ENCODE assay signal across 7 cellular contexts in genomic region chr12:14215949-14216348, GRCh38.
A peak's percentile ranks its signal among the peaks of the same experiment; 100 is the strongest.
DNase-seq lines count a peak whose midpoint lies in the region; ATAC-seq, FAIRE-seq and TF ChIP-seq lines count a peak whose summit lies in the region.
"Not testable (repeated sequence)": the region's sequence is repeated elsewhere in the genome, so short reads cannot be mapped to it uniquely, and the experiment has no call there.

No MANE protein-coding gene starts in this region.

- H3K9me3 ChIP-seq in OCI-LY1 (ENCODE audit: low read length); K562 (replicated peaks; ENCODE audit: control insufficient read depth, insufficient read depth, low read depth, low read length); naive thymus-derived CD4-positive, alpha-beta T cell (ENCODE audit: control insufficient read depth in 2 of 3, low read length in 3 of 3); skeletal muscle tissue (ENCODE audit: control insufficient read depth in 3 of 3, low read length in 3 of 3): not testable (repeated sequence)

- not testable (repeated sequence) for H3K9me3 Mint-ChIP-seq in activated B cell treated with CpG ODN at 0.5 μM for 24 hours
- H3K9me3 Mint-ChIP-seq in naive thymus-derived CD4-positive, alpha-beta T cell = peaks cover 0 to 12% (median under 1%) of the 10 kb centered on the region in 11 donors

- H3K4me1 ChIP-seq in OCI-LY1 (ENCODE audit: insufficient read depth, low read length, severe bottlenecking) = peaks cover 16% of the 10 kb centered on the region
- H3K4me1 ChIP-seq in K562 (replicated peaks in 1 of 2; ENCODE audit: control insufficient read depth in 2 of 2, insufficient read depth in 2 of 2, low read length in 2 of 2); skeletal muscle tissue (ENCODE audit: control insufficient read depth in 3 of 3, insufficient read depth in 3 of 3, low read length in 3 of 3): not testable (repeated sequence)
- H3K4me1 ChIP-seq in foreskin keratinocyte = peaks cover 13% of the 10 kb centered on the region
- peaks cover 8 to 12% of the 10 kb centered on the region in 2 donors for H3K4me1 ChIP-seq in naive thymus-derived CD4-positive, alpha-beta T cell (ENCODE audit: control insufficient read depth in 2 of 2, insufficient read depth in 2 of 2, low read length in 2 of 2)

- peak; percentile 22 for ATAC-seq in activated B cell treated with CpG ODN at 0.5 μM for 24 hours (ENCODE audit: low read depth)
- ATAC-seq in K562; foreskin keratinocyte; naive thymus-derived CD4-positive, alpha-beta T cell: not testable (repeated sequence)

- POLR2A ChIA-PET in activated B cell treated with CpG ODN at 0.5 μM for 24 hours (lab: Charles Lee) = interaction anchor here (0.6 to 1.2 kb wide), 3 partner anchors 24 to 45 kb away, joined by 3 to 5 read pairs (median 4); no protein-coding TSS in a partner anchor
- POLR2A ChIA-PET in K562 (lab: Yijun Ruan, JAX); naive thymus-derived CD4-positive, alpha-beta T cell (lab: Charles Lee): not testable (repeated sequence)

- not testable (repeated sequence) for H4K20me1 ChIP-seq in OCI-LY1 (ENCODE audit: insufficient read depth, low read length); K562 (replicated peaks; ENCODE audit: control insufficient read depth, insufficient read depth, low read length)

- in situ Hi-C loops in K562 (cut with MboI) = loop anchor here (25.0 kb wide), 1 partner anchor 746 kb away; the partner anchor contains the start of genes ARHGDIB and PDE6H

- CTCF ChIA-PET in activated B cell treated with CpG ODN at 0.5 μM for 24 hours (lab: Charles Lee) = interaction anchor here (1.1 kb wide), 1 partner anchor 30 kb away, joined by 6 read pairs; no protein-coding TSS in a partner anchor
- CTCF ChIA-PET in K562 (lab: Yijun Ruan, JAX; ENCODE audit: low intra/inter-chr PET ratio); naive thymus-derived CD4-positive, alpha-beta T cell (lab: Charles Lee): not testable (repeated sequence)

- not testable (repeated sequence) for H3K4me3 Mint-ChIP-seq in activated B cell treated with CpG ODN at 0.5 μM for 24 hours
- H3K4me3 Mint-ChIP-seq in naive thymus-derived CD4-positive, alpha-beta T cell = peak overlapping the region in 3 of 10 donors; percentile 51 to 73 (median 63)

- FAIRE-seq in K562 (lab: Jason Lieb, UNC) = not testable (repeated sequence)

- not testable (repeated sequence) for TF ChIP-seq RAD21 in K562 (CRISPR knock-in tag; conservative IDR thresholded peaks at IDR 0.05 in 1 of 2, IDR thresholded peaks at IDR 0.05 in 1 of 2)

- intact Hi-C loops in activated B cell treated with CpG ODN at 0.5 μM for 24 hours (cut with micrococcal nuclease) = loop anchor here (2.0 kb wide), 1 partner anchor 25 kb away; no protein-coding TSS in a partner anchor
- intact Hi-C loops in K562 (cut with micrococcal nuclease); naive thymus-derived CD4-positive, alpha-beta T cell (cut with micrococcal nuclease): not testable (repeated sequence)

- not testable (repeated sequence) for TF ChIP-seq POLR2A in K562 (conservative IDR thresholded peaks at IDR 0.05)

- H2AFZ ChIP-seq in OCI-LY1 (ENCODE audit: low read length) = peak overlapping the region; percentile 98; the same call in 1 of the 2 replicates
- peak overlapping the region; percentile 96 for H2AFZ ChIP-seq in K562 (ENCODE audit: low read depth, low read length)

- TF ChIP-seq CTCF in GM12865 (IDR thresholded peaks at IDR 0.05; ENCODE audit: insufficient read depth, low read depth, low read length, missing control alignments); OCI-LY1 (IDR thresholded peaks at IDR 0.05; ENCODE audit: low read length); activated B cell treated with CpG ODN at 0.5 μM for 24 hours (IDR thresholded peaks at IDR 0.05); K562 (IDR thresholded peaks at IDR 0.05 in 2 of 3, conservative IDR thresholded peaks at IDR 0.05 in 1 of 3; ENCODE audit: insufficient read depth in 2 of 3, low read depth in 1 of 3, low read length in 3 of 3); foreskin keratinocyte (conservative IDR thresholded peaks at IDR 0.05): not testable (repeated sequence)

- WGBS in K562 (ENCODE audit: insufficient coverage, low coverage, missing lambda C conversion rate) = 74% methylated on average over 7 of the region's 7 CpGs

- H3K9me1 ChIP-seq in K562 (ENCODE audit: control insufficient read depth, insufficient read depth, low read length) = not testable (repeated sequence)

- H3F3A ChIP-seq in OCI-LY1 (ENCODE audit: insufficient read depth, low read length) = not testable (repeated sequence)

- not testable (repeated sequence) for H3K79me2 ChIP-seq in OCI-LY1 (ENCODE audit: insufficient read depth, low read length); K562 (ENCODE audit: control insufficient read depth, insufficient read depth, low read length)

- H3K9me2 ChIP-seq in OCI-LY1 (ENCODE audit: low read depth, low read length) = not testable (repeated sequence)

- not testable (repeated sequence) for H3K36me3 Mint-ChIP-seq in activated B cell treated with CpG ODN at 0.5 μM for 24 hours (ENCODE audit: low read depth); naive thymus-derived CD4-positive, alpha-beta T cell

- H3K4me1 Mint-ChIP-seq in activated B cell treated with CpG ODN at 0.5 μM for 24 hours = peaks cover 28% of the 10 kb centered on the region
- peaks cover 0 to 12% (median 9%) of the 10 kb centered on the region in 7 donors for H3K4me1 Mint-ChIP-seq in naive thymus-derived CD4-positive, alpha-beta T cell

- not testable (repeated sequence) for H3K9ac ChIP-seq in OCI-LY1 (ENCODE audit: low read length); K562 (ENCODE audit: insufficient read depth in 1 of 2, low read depth in 2 of 2, low read length in 2 of 2); skeletal muscle tissue (ENCODE audit: low read depth in 1 of 3, low read length in 3 of 3)

- peak overlapping the region; percentile 82 for H3K27ac Mint-ChIP-seq in activated B cell treated with CpG ODN at 0.5 μM for 24 hours
- H3K27ac Mint-ChIP-seq in naive thymus-derived CD4-positive, alpha-beta T cell = not testable (repeated sequence)

- TF ChIP-seq EP300 in K562 (IDR thresholded peaks at IDR 0.05; ENCODE audit: low read length) = not testable (repeated sequence)

- not testable (repeated sequence) for H3K27me3 Mint-ChIP-seq in activated B cell treated with CpG ODN at 0.5 μM for 24 hours; naive thymus-derived CD4-positive, alpha-beta T cell

- H3K4me3 ChIP-seq in GM12865 (ENCODE audit: low read depth, low read length) (peak overlapping the region; percentile 58), skeletal muscle tissue (ENCODE audit: low read length in 3 of 3) (peak overlapping the region; percentile 55 to 71 (median 66))
- H3K4me3 ChIP-seq in OCI-LY1 (ENCODE audit: low read depth, low read length, poor library complexity, severe bottlenecking); K562: not testable (repeated sequence)
- peak overlapping the region; percentile 35 for H3K4me3 ChIP-seq in naive thymus-derived CD4-positive, alpha-beta T cell (ENCODE audit: low read length)

- DNase-seq in GM12865 (ENCODE audit: low read depth); activated B cell treated with CpG ODN at 0.5 μM for 24 hours; K562 (ENCODE audit: extremely low read depth in 1 of 4, low spot score in 3 of 4); foreskin keratinocyte; naive thymus-derived CD4-positive, alpha-beta T cell: not testable (repeated sequence)

- not testable (repeated sequence) for H3K27ac ChIP-seq in OCI-LY1 (ENCODE audit: low read depth, low read length, poor library complexity, severe bottlenecking); K562 (ENCODE audit: extremely low read depth, low read depth, low read length); naive thymus-derived CD4-positive, alpha-beta T cell (ENCODE audit: low read depth, low read length); skeletal muscle tissue (ENCODE audit: low read depth, low read length)
- peak overlapping the region; percentile 58 for H3K27ac ChIP-seq in foreskin keratinocyte

- not testable (repeated sequence) for H3K36me3 ChIP-seq in OCI-LY1 (ENCODE audit: insufficient read depth, low read length); K562 (ENCODE audit: control insufficient read depth, insufficient read depth, low read length); naive thymus-derived CD4-positive, alpha-beta T cell (ENCODE audit: control insufficient read depth in 2 of 3, insufficient read depth in 3 of 3, low read length in 3 of 3); skeletal muscle tissue (ENCODE audit: control insufficient read depth in 3 of 3, insufficient read depth in 3 of 3, low read length in 3 of 3)

- H3K27me3 ChIP-seq in OCI-LY1 (ENCODE audit: insufficient read depth, low read length); K562 (ENCODE audit: control insufficient read depth in 2 of 2, insufficient read depth in 2 of 2, low read length in 2 of 2); foreskin keratinocyte; naive thymus-derived CD4-positive, alpha-beta T cell (ENCODE audit: control insufficient read depth in 2 of 2, insufficient read depth in 2 of 2, low read length in 2 of 2); skeletal muscle tissue (ENCODE audit: control insufficient read depth in 3 of 3, insufficient read depth in 3 of 3, low read length in 3 of 3): not testable (repeated sequence)

- not testable (repeated sequence) for BruUV-seq in K562 (replicated peaks; lab: Mats Ljungman, UMichigan)

- not testable (repeated sequence) for H3K4me2 ChIP-seq in OCI-LY1 (ENCODE audit: low read length); K562 (ENCODE audit: insufficient read depth, low read length)
